Comparison of ENCODE assay signal across 8 cellular contexts in genomic region chr17:45021607-45022287, GRCh38. TPM values are rescaled to one million over a fixed set of nuclear protein-coding genes. Genes with fewer than 3 reads are reported as not detected.
DNase-seq lines count a peak whose midpoint lies in the region; ATAC-seq and TF ChIP-seq lines count a peak whose summit lies in the region.

No MANE protein-coding gene starts in this region.

- no peak for TF ChIP-seq EP300 in gastroesophageal sphincter (IDR thresholded peaks at IDR 0.05)

- TF ChIP-seq CTCF in gastroesophageal sphincter (IDR thresholded peaks at IDR 0.05) (peak in 3 of 4 experiments; percentile 95 to 97 (median 95)), omental fat pad (IDR thresholded peaks at IDR 0.05) (peak in 2 of 3 donors; percentile 56 to 78), thoracic aorta (IDR thresholded peaks at IDR 0.05) (peak; percentile 81)

- 0 out of 2 replicates have a peak, but pooled peaks cover 3% of the 10 kb centered on the region for H3K9me3 ChIP-seq in SJSA1 (replicated peaks)
- no peaks in the 10 kb centered on the region for H3K9me3 ChIP-seq in gastroesophageal sphincter
- no peaks in the 10 kb centered on the region for H3K9me3 ChIP-seq in thoracic aorta

- H3K27me3 ChIP-seq in SJSA1 (replicated peaks), result no peaks in the 10 kb centered on the region
- no peaks in the 10 kb centered on the region for H3K27me3 ChIP-seq in gastroesophageal sphincter
- H3K27me3 ChIP-seq in thoracic aorta (replicated peaks; ENCODE audit: insufficient read depth), result no peaks in the 10 kb centered on the region

- H3K27ac ChIP-seq in SJSA1 (no peak overlapping the region), gastroesophageal sphincter (peak overlapping the region; percentile 53 to 93 (median 90)), thoracic aorta (peak overlapping the region; percentile 37 to 69)

- peak; percentile 33 to 36 for TF ChIP-seq POLR2A in gastroesophageal sphincter (IDR thresholded peaks at IDR 0.05)

- H3K4me3 ChIP-seq in SJSA1, result no peak overlapping the region; the same call in 1 of the 2 replicates
- H3K4me3 ChIP-seq in gastroesophageal sphincter, result peak overlapping the region; percentile 22 to 53
- peak overlapping the region; percentile 67 for H3K4me3 ChIP-seq in thoracic aorta

- ATAC-seq in gastroesophageal sphincter (peak; percentile 81), omental fat pad (ENCODE audit: low FRiP score) (peak; percentile 67), thoracic aorta (ENCODE audit: insufficient number of reproducible peaks, low FRiP score, low read depth) (peak; percentile 80), GM21529 (IDR thresholded peaks at IDR 0.05; ENCODE audit: unreplicated experiment) (no peak)

- H3K36me3 ChIP-seq in SJSA1, result peaks cover 27% of the 10 kb centered on the region
- H3K36me3 ChIP-seq in gastroesophageal sphincter, result peaks cover 0 to 18% of the 10 kb centered on the region in 2 donors
- H3K36me3 ChIP-seq in thoracic aorta, result no peaks in the 10 kb centered on the region

- WGBS in gastroesophageal sphincter (ENCODE audit: low coverage in 1 of 2), 2 donors, result 17 to 33% methylated on average over 1 of the region's 57 CpGs

- H3K4me1 ChIP-seq in SJSA1 (replicated peaks), result peaks cover 24% of the 10 kb centered on the region
- H3K4me1 ChIP-seq in gastroesophageal sphincter, result peaks cover 6 to 55% (median 39%) of the 10 kb centered on the region in 3 donors
- H3K4me1 ChIP-seq in thoracic aorta (ENCODE audit: control insufficient read depth in 1 of 2, low read depth in 2 of 2), result peaks cover 17 to 34% of the 10 kb centered on the region in 2 donors

- DNase-seq in GM03348 (ENCODE audit: low spot score) (peak; percentile 94), HUDEP-2 (lab: John Stamatoyannopoulos, UW; ENCODE audit: unreplicated experiment in 76 of 76) (peak in 56 of 76 experiments; percentile 8 to 70 (median 38)), SJSA1 (ENCODE audit: low read depth in 1 of 2, low spot score in 2 of 2) (peak; percentile 52 to 70), omental fat pad (ENCODE audit: low spot score) (peak; percentile 38), thoracic aorta (ENCODE audit: low spot score) (no peak)
- DNase-seq in activated naive CD4-positive, alpha-beta T cell treated with Interleukin-2 at 50 U/mL for 16 hours, result peak; percentile 62

RNA-seq across cellular contexts. Expression of gene DCAKD, which starts 29.7 kb away (rescaled TPM):
- 51.8 and 74.1 TPM in 2 replicates for total RNA-seq in SJSA1 (2014; rRNA removed; shearing (Covaris generic))
- 10 to 100 TPM; 50.3 to 68.2 (median 58.0) TPM for total RNA-seq in gastroesophageal sphincter
- 10 to 100 TPM; 22.7 to 36.4 (median 25.2) TPM for total RNA-seq in omental fat pad
- total RNA-seq in thoracic aorta, result 10 to 100 TPM; 34.6 to 56.5 TPM

RNA-seq across cellular contexts. Expression of gene NMT1, which starts 39.4 kb away (rescaled TPM):
- total RNA-seq in SJSA1 (2014; rRNA removed; shearing (Covaris generic)), result 126 and 144 TPM in 2 replicates
- total RNA-seq in gastroesophageal sphincter (100 to 1,000 TPM in 1 of 4 donors, 10 to 100 TPM in 3; 63.5 to 129 (median 69.1) TPM), omental fat pad (100 to 1,000 TPM in 1 of 4 donors, 10 to 100 TPM in 3; 57.3 to 101 (median 78.1) TPM), thoracic aorta (10 to 100 TPM; 53.1 to 64.8 TPM)

RNA-seq across cellular contexts. Expression of gene C1QL1, which starts 53.6 kb away (rescaled TPM):
- 5.2 TPM in 1 of 2 replicates, not detected in the other for total RNA-seq in SJSA1 (2014; rRNA removed; shearing (Covaris generic))
- total RNA-seq in gastroesophageal sphincter, result 1 to 10 TPM; 4.1 to 7.1 (median 5.0) TPM
- total RNA-seq in omental fat pad, result 10 to 100 TPM in 2 of 4 donors, 1 to 10 TPM in 1, not detected in 1; 9.2 to 24.2 (median 10.4) TPM
- total RNA-seq in thoracic aorta, result under 1 TPM in 1 of 2 donors, not detected in 1; 0.68 TPM
